Comparison of ENCODE assay signal across 1 cellular context in the genomic region with DNA sequence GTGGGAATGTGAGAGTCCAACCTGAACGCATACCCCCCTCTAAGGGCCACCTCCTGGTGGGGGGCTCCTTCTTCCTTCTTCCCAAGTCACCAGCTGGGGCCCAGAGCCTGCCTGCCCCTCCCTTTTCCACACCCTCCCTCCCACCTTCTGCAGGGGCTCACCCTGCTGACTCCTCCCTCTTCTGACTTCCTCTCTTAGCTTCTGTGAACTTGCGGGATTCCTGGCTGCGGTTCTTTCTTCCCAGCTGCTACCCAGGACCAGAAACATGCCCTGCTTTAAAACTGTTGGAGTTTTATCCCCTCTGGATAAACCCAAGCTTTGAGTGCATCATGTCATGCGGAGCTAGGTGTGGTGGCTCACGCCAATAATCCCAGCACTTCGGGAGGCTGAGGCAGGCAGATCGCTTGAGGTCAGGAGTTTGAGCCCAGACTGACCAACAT.
TF ChIP-seq lines count a peak whose summit lies in the region.

No MANE protein-coding gene starts in this region.

TF ChIP-seq in K562, 482 proteins besides CTCF, POLR2A, EP300 and RAD21 (continues in another document):
- peak; percentile 52; the same call in 1 of the 2 replicates for TF ChIP-seq SMARCE1 (IDR thresholded peaks at IDR 0.05)
- no peak for TF ChIP-seq PPARD (CRISPR knock-in tag; IDR thresholded peaks at IDR 0.05)
- no peak for TF ChIP-seq ZC3H8 (IDR thresholded peaks at IDR 0.05)
- TF ChIP-seq ZNF165 (CRISPR knock-in tag; IDR thresholded peaks at IDR 0.05; ENCODE audit: borderline replicate concordance), result no peak
- TF ChIP-seq ZNF583 (CRISPR knock-in tag; IDR thresholded peaks at IDR 0.05), result peak; percentile 28; the same call in 1 of the 2 replicates
- no peak for TF ChIP-seq DIDO1 (tag; IDR thresholded peaks at IDR 0.05; ENCODE audit: low read depth)
- TF ChIP-seq, protein P1, sequence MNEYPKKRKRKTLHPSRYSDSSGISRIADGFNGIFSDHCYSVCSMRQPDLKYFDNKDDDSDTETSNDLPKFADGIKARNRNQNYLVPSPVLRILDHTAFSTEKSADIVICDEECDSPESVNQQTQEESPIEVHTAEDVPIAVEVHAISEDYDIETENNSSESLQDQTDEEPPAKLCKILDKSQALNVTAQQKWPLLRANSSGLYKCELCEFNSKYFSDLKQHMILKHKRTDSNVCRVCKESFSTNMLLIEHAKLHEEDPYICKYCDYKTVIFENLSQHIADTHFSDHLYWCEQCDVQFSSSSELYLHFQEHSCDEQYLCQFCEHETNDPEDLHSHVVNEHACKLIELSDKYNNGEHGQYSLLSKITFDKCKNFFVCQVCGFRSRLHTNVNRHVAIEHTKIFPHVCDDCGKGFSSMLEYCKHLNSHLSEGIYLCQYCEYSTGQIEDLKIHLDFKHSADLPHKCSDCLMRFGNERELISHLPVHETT (CRISPR knock-in tag; conservative IDR thresholded peaks at IDR 0.05 in 1 of 2, IDR thresholded peaks at IDR 0.05 in 1 of 2), result no peak
- TF ChIP-seq KLF13 (tag; IDR thresholded peaks at IDR 0.05; ENCODE audit: borderline replicate concordance, low read depth), result no peak
- TF ChIP-seq TSC22D4 (tag; IDR thresholded peaks at IDR 0.05), result 0 out of 2 replicates have a peak, but pooled peaks have one; percentile 3
- TF ChIP-seq, protein P2, sequence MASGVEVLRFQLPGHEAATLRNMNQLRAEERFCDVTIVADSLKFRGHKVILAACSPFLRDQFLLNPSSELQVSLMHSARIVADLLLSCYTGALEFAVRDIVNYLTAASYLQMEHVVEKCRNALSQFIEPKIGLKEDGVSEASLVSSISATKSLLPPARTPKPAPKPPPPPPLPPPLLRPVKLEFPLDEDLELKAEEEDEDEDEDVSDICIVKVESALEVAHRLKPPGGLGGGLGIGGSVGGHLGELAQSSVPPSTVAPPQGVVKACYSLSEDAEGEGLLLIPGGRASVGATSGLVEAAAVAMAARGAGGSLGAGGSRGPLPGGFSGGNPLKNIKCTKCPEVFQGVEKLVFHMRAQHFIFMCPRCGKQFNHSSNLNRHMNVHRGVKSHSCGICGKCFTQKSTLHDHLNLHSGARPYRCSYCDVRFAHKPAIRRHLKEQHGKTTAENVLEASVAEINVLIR (CRISPR knock-in tag; IDR thresholded peaks at IDR 0.05), result 0 out of 2 replicates have a peak, but pooled peaks have one; percentile 27
- TF ChIP-seq, protein P3, sequence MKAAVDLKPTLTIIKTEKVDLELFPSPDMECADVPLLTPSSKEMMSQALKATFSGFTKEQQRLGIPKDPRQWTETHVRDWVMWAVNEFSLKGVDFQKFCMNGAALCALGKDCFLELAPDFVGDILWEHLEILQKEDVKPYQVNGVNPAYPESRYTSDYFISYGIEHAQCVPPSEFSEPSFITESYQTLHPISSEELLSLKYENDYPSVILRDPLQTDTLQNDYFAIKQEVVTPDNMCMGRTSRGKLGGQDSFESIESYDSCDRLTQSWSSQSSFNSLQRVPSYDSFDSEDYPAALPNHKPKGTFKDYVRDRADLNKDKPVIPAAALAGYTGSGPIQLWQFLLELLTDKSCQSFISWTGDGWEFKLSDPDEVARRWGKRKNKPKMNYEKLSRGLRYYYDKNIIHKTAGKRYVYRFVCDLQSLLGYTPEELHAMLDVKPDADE (conservative IDR thresholded peaks at IDR 0.05; ENCODE audit: control insufficient read depth, low read depth, low read length), result no peak
- TF ChIP-seq HDAC8 (tag; IDR thresholded peaks at IDR 0.05), result no peak
- peak; percentile 25; the same call in 1 of the 2 replicates for TF ChIP-seq NBN (IDR thresholded peaks at IDR 0.05; ENCODE audit: low read depth)
- peak; percentile 62; the same call in 1 of the 2 replicates for TF ChIP-seq ESRRA (IDR thresholded peaks at IDR 0.05; ENCODE audit: borderline replicate concordance, low read depth)
- no peak for TF ChIP-seq CEBPB (tag; IDR thresholded peaks at IDR 0.05)
- TF ChIP-seq KDM4B (IDR thresholded peaks at IDR 0.05; ENCODE audit: borderline replicate concordance in 2 of 2, low read depth in 1 of 2), result peak in 1 of 2 experiments; percentile 66; a peak in 1 of 4 replicates
- TF ChIP-seq ZNF3 (CRISPR knock-in tag; IDR thresholded peaks at IDR 0.05), result no peak
- TF ChIP-seq BHLHE40 (IDR thresholded peaks at IDR 0.05; ENCODE audit: low read length), result 0 out of 2 replicates have a peak, but pooled peaks have one; percentile 14
- peak; percentile 99 for TF ChIP-seq SPI1 (IDR thresholded peaks at IDR 0.05; ENCODE audit: borderline replicate concordance, low read depth, low read length)
- peak; percentile 42 for TF ChIP-seq POU5F1 (IDR thresholded peaks at IDR 0.05; ENCODE audit: borderline replicate concordance, low read depth, low read length, partially characterized antibody)
- TF ChIP-seq, protein P4, sequence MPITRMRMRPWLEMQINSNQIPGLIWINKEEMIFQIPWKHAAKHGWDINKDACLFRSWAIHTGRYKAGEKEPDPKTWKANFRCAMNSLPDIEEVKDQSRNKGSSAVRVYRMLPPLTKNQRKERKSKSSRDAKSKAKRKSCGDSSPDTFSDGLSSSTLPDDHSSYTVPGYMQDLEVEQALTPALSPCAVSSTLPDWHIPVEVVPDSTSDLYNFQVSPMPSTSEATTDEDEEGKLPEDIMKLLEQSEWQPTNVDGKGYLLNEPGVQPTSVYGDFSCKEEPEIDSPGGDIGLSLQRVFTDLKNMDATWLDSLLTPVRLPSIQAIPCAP (CRISPR knock-in tag; IDR thresholded peaks at IDR 0.05; ENCODE audit: borderline replicate concordance), result no peak
- TF ChIP-seq MYC (IDR thresholded peaks at IDR 0.05; ENCODE audit: low read depth, low read length), result peak; percentile 45; the same call in 1 of the 2 replicates
- no peak for TF ChIP-seq MYC (CRISPR knock-in tag; IDR thresholded peaks at IDR 0.05; ENCODE audit: borderline replicate concordance, low read depth)
- TF ChIP-seq, protein P5, sequence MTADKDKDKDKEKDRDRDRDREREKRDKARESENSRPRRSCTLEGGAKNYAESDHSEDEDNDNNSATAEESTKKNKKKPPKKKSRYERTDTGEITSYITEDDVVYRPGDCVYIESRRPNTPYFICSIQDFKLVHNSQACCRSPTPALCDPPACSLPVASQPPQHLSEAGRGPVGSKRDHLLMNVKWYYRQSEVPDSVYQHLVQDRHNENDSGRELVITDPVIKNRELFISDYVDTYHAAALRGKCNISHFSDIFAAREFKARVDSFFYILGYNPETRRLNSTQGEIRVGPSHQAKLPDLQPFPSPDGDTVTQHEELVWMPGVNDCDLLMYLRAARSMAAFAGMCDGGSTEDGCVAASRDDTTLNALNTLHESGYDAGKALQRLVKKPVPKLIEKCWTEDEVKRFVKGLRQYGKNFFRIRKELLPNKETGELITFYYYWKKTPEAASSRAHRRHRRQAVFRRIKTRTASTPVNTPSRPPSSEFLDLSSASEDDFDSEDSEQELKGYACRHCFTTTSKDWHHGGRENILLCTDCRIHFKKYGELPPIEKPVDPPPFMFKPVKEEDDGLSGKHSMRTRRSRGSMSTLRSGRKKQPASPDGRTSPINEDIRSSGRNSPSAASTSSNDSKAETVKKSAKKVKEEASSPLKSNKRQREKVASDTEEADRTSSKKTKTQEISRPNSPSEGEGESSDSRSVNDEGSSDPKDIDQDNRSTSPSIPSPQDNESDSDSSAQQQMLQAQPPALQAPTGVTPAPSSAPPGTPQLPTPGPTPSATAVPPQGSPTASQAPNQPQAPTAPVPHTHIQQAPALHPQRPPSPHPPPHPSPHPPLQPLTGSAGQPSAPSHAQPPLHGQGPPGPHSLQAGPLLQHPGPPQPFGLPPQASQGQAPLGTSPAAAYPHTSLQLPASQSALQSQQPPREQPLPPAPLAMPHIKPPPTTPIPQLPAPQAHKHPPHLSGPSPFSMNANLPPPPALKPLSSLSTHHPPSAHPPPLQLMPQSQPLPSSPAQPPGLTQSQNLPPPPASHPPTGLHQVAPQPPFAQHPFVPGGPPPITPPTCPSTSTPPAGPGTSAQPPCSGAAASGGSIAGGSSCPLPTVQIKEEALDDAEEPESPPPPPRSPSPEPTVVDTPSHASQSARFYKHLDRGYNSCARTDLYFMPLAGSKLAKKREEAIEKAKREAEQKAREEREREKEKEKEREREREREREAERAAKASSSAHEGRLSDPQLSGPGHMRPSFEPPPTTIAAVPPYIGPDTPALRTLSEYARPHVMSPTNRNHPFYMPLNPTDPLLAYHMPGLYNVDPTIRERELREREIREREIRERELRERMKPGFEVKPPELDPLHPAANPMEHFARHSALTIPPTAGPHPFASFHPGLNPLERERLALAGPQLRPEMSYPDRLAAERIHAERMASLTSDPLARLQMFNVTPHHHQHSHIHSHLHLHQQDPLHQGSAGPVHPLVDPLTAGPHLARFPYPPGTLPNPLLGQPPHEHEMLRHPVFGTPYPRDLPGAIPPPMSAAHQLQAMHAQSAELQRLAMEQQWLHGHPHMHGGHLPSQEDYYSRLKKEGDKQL (CRISPR knock-in tag; IDR thresholded peaks at IDR 0.05; ENCODE audit: borderline replicate concordance), result peak; percentile 25; the same call in 1 of the 2 replicates
- peak; percentile 53; the same call in 1 of the 2 replicates for TF ChIP-seq JUND (IDR thresholded peaks at IDR 0.05; ENCODE audit: borderline replicate concordance, low read depth, low read length)
- TF ChIP-seq JUND (tag; IDR thresholded peaks at IDR 0.05; ENCODE audit: borderline replicate concordance, low read depth, low read length), result no peak
- 0 out of 2 replicates have a peak, but pooled peaks have one; percentile 9 for TF ChIP-seq ETV1 (tag; conservative IDR thresholded peaks at IDR 0.05; ENCODE audit: low read depth)
- 0 out of 2 replicates have a peak, but pooled peaks have one; percentile 6 for TF ChIP-seq HIVEP1 (CRISPR knock-in tag; IDR thresholded peaks at IDR 0.05)
- no peak for TF ChIP-seq ZNF354B (CRISPR knock-in tag; IDR thresholded peaks at IDR 0.05)
- no peak; the same call in 1 of the 2 replicates for TF ChIP-seq NR2F6 (CRISPR knock-in tag; IDR thresholded peaks at IDR 0.05)
- TF ChIP-seq, protein P6, sequence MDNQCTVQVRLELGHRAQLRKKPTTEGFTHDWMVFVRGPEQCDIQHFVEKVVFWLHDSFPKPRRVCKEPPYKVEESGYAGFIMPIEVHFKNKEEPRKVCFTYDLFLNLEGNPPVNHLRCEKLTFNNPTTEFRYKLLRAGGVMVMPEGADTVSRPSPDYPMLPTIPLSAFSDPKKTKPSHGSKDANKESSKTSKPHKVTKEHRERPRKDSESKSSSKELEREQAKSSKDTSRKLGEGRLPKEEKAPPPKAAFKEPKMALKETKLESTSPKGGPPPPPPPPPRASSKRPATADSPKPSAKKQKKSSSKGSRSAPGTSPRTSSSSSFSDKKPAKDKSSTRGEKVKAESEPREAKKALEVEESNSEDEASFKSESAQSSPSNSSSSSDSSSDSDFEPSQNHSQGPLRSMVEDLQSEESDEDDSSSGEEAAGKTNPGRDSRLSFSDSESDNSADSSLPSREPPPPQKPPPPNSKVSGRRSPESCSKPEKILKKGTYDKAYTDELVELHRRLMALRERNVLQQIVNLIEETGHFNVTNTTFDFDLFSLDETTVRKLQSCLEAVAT (IDR thresholded peaks at IDR 0.05), result peak in 1 of 2 experiments; percentile 64; a peak in 2 of 4 replicates
- no peak for TF ChIP-seq U2AF1 (optimal IDR thresholded peaks at IDR 0.05; ENCODE audit: low read depth, low read length)
- peak; percentile 80; the same call in 1 of the 2 replicates for TF ChIP-seq OTX1 (CRISPR knock-in tag; IDR thresholded peaks at IDR 0.05)
- TF ChIP-seq, protein P7, sequence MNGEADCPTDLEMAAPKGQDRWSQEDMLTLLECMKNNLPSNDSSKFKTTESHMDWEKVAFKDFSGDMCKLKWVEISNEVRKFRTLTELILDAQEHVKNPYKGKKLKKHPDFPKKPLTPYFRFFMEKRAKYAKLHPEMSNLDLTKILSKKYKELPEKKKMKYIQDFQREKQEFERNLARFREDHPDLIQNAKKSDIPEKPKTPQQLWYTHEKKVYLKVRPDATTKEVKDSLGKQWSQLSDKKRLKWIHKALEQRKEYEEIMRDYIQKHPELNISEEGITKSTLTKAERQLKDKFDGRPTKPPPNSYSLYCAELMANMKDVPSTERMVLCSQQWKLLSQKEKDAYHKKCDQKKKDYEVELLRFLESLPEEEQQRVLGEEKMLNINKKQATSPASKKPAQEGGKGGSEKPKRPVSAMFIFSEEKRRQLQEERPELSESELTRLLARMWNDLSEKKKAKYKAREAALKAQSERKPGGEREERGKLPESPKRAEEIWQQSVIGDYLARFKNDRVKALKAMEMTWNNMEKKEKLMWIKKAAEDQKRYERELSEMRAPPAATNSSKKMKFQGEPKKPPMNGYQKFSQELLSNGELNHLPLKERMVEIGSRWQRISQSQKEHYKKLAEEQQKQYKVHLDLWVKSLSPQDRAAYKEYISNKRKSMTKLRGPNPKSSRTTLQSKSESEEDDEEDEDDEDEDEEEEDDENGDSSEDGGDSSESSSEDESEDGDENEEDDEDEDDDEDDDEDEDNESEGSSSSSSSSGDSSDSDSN (IDR thresholded peaks at IDR 0.05; ENCODE audit: borderline replicate concordance in 1 of 2, low read depth in 2 of 2, low read length in 2 of 2), result 0 out of 4 replicates have a peak, but pooled peaks of 1 of the 2 experiments have one; percentile 59
- TF ChIP-seq, protein P8, sequence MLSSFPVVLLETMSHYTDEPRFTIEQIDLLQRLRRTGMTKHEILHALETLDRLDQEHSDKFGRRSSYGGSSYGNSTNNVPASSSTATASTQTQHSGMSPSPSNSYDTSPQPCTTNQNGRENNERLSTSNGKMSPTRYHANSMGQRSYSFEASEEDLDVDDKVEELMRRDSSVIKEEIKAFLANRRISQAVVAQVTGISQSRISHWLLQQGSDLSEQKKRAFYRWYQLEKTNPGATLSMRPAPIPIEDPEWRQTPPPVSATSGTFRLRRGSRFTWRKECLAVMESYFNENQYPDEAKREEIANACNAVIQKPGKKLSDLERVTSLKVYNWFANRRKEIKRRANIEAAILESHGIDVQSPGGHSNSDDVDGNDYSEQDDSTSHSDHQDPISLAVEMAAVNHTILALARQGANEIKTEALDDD (IDR thresholded peaks at IDR 0.05), result no peak
- TF ChIP-seq, protein P9, sequence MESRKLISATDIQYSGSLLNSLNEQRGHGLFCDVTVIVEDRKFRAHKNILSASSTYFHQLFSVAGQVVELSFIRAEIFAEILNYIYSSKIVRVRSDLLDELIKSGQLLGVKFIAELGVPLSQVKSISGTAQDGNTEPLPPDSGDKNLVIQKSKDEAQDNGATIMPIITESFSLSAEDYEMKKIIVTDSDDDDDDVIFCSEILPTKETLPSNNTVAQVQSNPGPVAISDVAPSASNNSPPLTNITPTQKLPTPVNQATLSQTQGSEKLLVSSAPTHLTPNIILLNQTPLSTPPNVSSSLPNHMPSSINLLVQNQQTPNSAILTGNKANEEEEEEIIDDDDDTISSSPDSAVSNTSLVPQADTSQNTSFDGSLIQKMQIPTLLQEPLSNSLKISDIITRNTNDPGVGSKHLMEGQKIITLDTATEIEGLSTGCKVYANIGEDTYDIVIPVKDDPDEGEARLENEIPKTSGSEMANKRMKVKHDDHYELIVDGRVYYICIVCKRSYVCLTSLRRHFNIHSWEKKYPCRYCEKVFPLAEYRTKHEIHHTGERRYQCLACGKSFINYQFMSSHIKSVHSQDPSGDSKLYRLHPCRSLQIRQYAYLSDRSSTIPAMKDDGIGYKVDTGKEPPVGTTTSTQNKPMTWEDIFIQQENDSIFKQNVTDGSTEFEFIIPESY (CRISPR knock-in tag; IDR thresholded peaks at IDR 0.05), result no peak
- no peak; a peak in 1 of 4 replicates for TF ChIP-seq FOXK2 (conservative IDR thresholded peaks at IDR 0.05 in 1 of 2, IDR thresholded peaks at IDR 0.05 in 1 of 2; ENCODE audit: low read depth in 2 of 2)
- TF ChIP-seq PRPF4 (IDR thresholded peaks at IDR 0.05; ENCODE audit: insufficient read depth, low read depth, low read length, poor library complexity, severe bottlenecking), result no peak
